ENCODE assay signal across 2 cellular contexts in the genomic region with DNA sequence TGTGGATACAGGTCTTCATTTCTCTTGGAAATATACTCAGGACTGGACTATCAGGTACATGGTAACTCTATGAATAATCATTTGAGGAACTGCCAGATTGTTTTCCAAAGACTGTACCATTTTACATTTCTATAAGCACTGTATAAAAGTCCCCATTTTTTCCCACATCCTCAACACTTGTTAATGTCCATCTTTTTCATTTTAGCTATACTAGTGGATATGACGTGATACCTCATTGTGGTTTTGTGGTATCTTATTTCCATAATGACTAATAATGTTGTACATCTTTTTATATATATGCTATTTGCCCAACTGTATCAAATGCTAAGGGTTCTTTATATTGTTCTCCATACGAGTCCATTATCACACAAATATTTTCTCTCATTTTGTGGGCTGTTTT.
TF ChIP-seq lines count a peak whose summit lies in the region.

No MANE protein-coding gene starts in this region.

TF ChIP-seq in HEK293, 187 proteins besides CTCF, POLR2A, EP300 and RAD21:
- TF ChIP-seq ZNF521 (tag by site-specific recombination; IDR thresholded peaks at IDR 0.05) (no peak), ZNF548 (tag by site-specific recombination; IDR thresholded peaks at IDR 0.05) (no peak), ZNF37A (tag by site-specific recombination; IDR thresholded peaks at IDR 0.05) (no peak), ZNF155 (tag by site-specific recombination; IDR thresholded peaks at IDR 0.05) (no peak), ZNF350 (tag by site-specific recombination; IDR thresholded peaks at IDR 0.05) (no peak), ZNF184 (tag by site-specific recombination; IDR thresholded peaks at IDR 0.05) (peak; percentile 97), ZNF707 (tag by site-specific recombination; IDR thresholded peaks at IDR 0.05) (no peak)
TF ChIP-seq in HEK293: peak in this region for 1.

TF ChIP-seq in GM12878, 131 proteins besides CTCF, POLR2A, EP300 and RAD21:
- TF ChIP-seq CBFB (IDR thresholded peaks at IDR 0.05; ENCODE audit: low read depth) (peak; percentile 45; the same call in 1 of the 2 replicates), PAX5 (IDR thresholded peaks at IDR 0.05; ENCODE audit: borderline replicate concordance, low read depth, low read length) (no peak), CBX5 (IDR thresholded peaks at IDR 0.05; ENCODE audit: low read depth) (no peak), RUNX3 (IDR thresholded peaks at IDR 0.05; ENCODE audit: low read length) (peak; percentile 85), NFIC (IDR thresholded peaks at IDR 0.05; ENCODE audit: low read depth, low read length) (peak; percentile 29; the same call in 1 of the 2 replicates), IRF4 (IDR thresholded peaks at IDR 0.05; ENCODE audit: low read depth, low read length) (no peak), MYC (IDR thresholded peaks at IDR 0.05; ENCODE audit: insufficient read depth, insufficient read length, insufficient replicate concordance, low read length, severe bottlenecking) (no peak), JUNB (IDR thresholded peaks at IDR 0.05) (peak; percentile 64)
- TF ChIP-seq, protein P1, sequence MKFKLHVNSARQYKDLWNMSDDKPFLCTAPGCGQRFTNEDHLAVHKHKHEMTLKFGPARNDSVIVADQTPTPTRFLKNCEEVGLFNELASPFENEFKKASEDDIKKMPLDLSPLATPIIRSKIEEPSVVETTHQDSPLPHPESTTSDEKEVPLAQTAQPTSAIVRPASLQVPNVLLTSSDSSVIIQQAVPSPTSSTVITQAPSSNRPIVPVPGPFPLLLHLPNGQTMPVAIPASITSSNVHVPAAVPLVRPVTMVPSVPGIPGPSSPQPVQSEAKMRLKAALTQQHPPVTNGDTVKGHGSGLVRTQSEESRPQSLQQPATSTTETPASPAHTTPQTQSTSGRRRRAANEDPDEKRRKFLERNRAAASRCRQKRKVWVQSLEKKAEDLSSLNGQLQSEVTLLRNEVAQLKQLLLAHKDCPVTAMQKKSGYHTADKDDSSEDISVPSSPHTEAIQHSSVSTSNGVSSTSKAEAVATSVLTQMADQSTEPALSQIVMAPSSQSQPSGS (IDR thresholded peaks at IDR 0.05; ENCODE audit: low read length) = 0 out of 2 replicates have a peak, but pooled peaks have one; percentile 57
